In genomic region chr20:35319206-35320197, GRCh38 we compare ENCODE assay signal across 10 cellular contexts. TPM values are rescaled to one million over a fixed set of nuclear protein-coding genes. Genes with fewer than 3 reads are reported as not detected.
DNase-seq lines count a peak whose midpoint lies in the region; ATAC-seq and TF ChIP-seq lines count a peak whose summit lies in the region.
"Had no signal": no experiment of that assay in that cellular context is flagged by ENCODE, and none has a peak within 500 bp of the region (broad histone marks: within the 10 kb centered on the region; RNA-seq: fewer than 3 reads in every experiment).

No MANE protein-coding gene starts in this region.

- no peaks in the 10 kb centered on the region for H3K27me3 ChIP-seq in RWPE2 (ENCODE audit: insufficient read depth, poor library complexity, severe bottlenecking)
- no peaks in the 10 kb centered on the region for H3K27me3 ChIP-seq in skeletal muscle tissue (ENCODE audit: control insufficient read depth in 3 of 3, insufficient read depth in 3 of 3, low read length in 3 of 3)

- H3K27ac ChIP-seq in RWPE2 (ENCODE audit: poor library complexity, severe bottlenecking) (peak overlapping the region; percentile 99), skeletal muscle tissue (ENCODE audit: low read depth, low read length) (peak overlapping the region; percentile 69)

- H3K36me3 ChIP-seq in RWPE2 (ENCODE audit: low read depth): peaks cover 12% of the 10 kb centered on the region
- H3K36me3 ChIP-seq in skeletal muscle tissue (ENCODE audit: control insufficient read depth in 3 of 3, insufficient read depth in 3 of 3, low read length in 3 of 3): peaks cover 0 to 6% (median 0%) of the 10 kb centered on the region in 3 donors

- TF ChIP-seq CTCF in RWPE2 (IDR thresholded peaks at IDR 0.05; ENCODE audit: poor library complexity, severe bottlenecking): no peak
- no peak for TF ChIP-seq CTCF in fibroblast of villous mesenchyme (IDR thresholded peaks at IDR 0.05; ENCODE audit: insufficient read depth, low read depth, low read length)

- H3K4me3 ChIP-seq in RWPE2 (ENCODE audit: severe bottlenecking) (no peak overlapping the region), fibroblast of villous mesenchyme (ENCODE audit: low read depth, low read length) (no peak overlapping the region), skeletal muscle tissue (ENCODE audit: low read length in 3 of 3) (no peak overlapping the region)

- H3K9me3 ChIP-seq in RWPE2 (ENCODE audit: severe bottlenecking) (no peaks in the 10 kb centered on the region), skeletal muscle tissue (ENCODE audit: control insufficient read depth in 3 of 3, low read length in 3 of 3) (no peaks in the 10 kb centered on the region)

- ATAC-seq in RWPE2 (ENCODE audit: low read depth) (peak; percentile 69), GM18867 (IDR thresholded peaks at IDR 0.05; ENCODE audit: unreplicated experiment) (no peak)
- ATAC-seq in stimulated activated naive CD8-positive, alpha-beta T cell treated with anti-CD3 and anti-CD28 coated beads, Interleukin-15, Interleukin-2, amounts not matched to agents 100 U/mL and 50 U/mL, for 24 hours: no peak

- DNase-seq in DMS 273 (lab: John Stamatoyannopoulos, UW; ENCODE audit: unreplicated experiment) (peak; percentile 67), DMS 273 treated with DMSO at 0.1 percent for 48 hours (lab: John Stamatoyannopoulos, UW) (no peak), RWPE2 (ENCODE audit: low spot score) (no peak), fibroblast of villous mesenchyme (ENCODE audit: low read depth) (peak; percentile 73), HT-29 (ENCODE audit: low spot score) (no peak)
- DNase-seq in stimulated activated naive CD8-positive, alpha-beta T cell treated with anti-CD3 and anti-CD28 coated beads, Interleukin-15, Interleukin-2, amounts not matched to agents 100 U/mL and 50 U/mL, for 24 hours: no peak
- DNase-seq: 8988T had no signal

- H3K4me1 ChIP-seq in RWPE2 (ENCODE audit: insufficient read depth, poor library complexity, severe bottlenecking) (peaks cover 49% of the 10 kb centered on the region), skeletal muscle tissue (ENCODE audit: control insufficient read depth in 3 of 3, insufficient read depth in 3 of 3, low read length in 3 of 3) (peaks cover 8 to 25% (median 16%) of the 10 kb centered on the region in 3 donors)

- peak overlapping the region in 1 of 3 donors; percentile 42 for H3K9ac ChIP-seq in skeletal muscle tissue (ENCODE audit: low read depth in 1 of 3, low read length in 3 of 3)

RNA-seq across cellular contexts. Expression of gene FAM83C, which starts 27.3 kb away (rescaled TPM):
- not detected in 2 replicates for total RNA-seq in fibroblast of villous mesenchyme
- total RNA-seq in skeletal muscle tissue: not detected
- total RNA-seq in HT-29 (2014; rRNA removed; shearing (Covaris generic)): 0.37 and 0.81 TPM in 2 replicates
- total RNA-seq: lung microvascular endothelial cell had no signal

RNA-seq across cellular contexts. Expression of gene EIF6, which starts 34.9 kb away (rescaled TPM):
- total RNA-seq in fibroblast of villous mesenchyme: 107 and 123 TPM in 2 replicates
- total RNA-seq in skeletal muscle tissue: 74.1 TPM
- total RNA-seq in HT-29 (2014; rRNA removed; shearing (Covaris generic)): 508 and 511 TPM in 2 replicates

RNA-seq across cellular contexts. Expression of gene MMP24OS, which starts 41.6 kb away (rescaled TPM):
- total RNA-seq in fibroblast of villous mesenchyme (14.7 and 16.8 TPM in 2 replicates), skeletal muscle tissue (4.2 TPM)
- total RNA-seq in HT-29 (2014; rRNA removed; shearing (Covaris generic)): 31.6 and 40.1 TPM in 2 replicates

Comparison
In these comparisons a context has a peak if more than half of its experiments do, and no peak if none do; other contexts are left out.
1. DNase-seq: peak in DMS 273 (single experiment) and fibroblast of villous mesenchyme (single experiment); none in DMS 273 treated with DMSO at 0.1 percent for 48 hours (single experiment), RWPE2 (single experiment), stimulated activated naive CD8-positive, alpha-beta T cell treated with anti-CD3 and anti-CD28 coated beads, Interleukin-15, Interleukin-2, amounts not matched to agents 100 U/mL and 50 U/mL, for 24 hours (single experiment) and HT-29 (single experiment).